Comparison of ENCODE assay signal across 15 cellular contexts in genomic region chrX:78330540-78330939, GRCh38. TPM values are rescaled to one million over a fixed set of nuclear protein-coding genes. Genes with fewer than 3 reads are reported as not detected.
A peak's percentile ranks its signal among the peaks of the same experiment; 100 is the strongest.
DNase-seq lines count a peak whose midpoint lies in the region; ATAC-seq and TF ChIP-seq lines count a peak whose summit lies in the region.
"Had no signal": no experiment of that assay in that cellular context is flagged by ENCODE, and none has a peak within 500 bp of the region (broad histone marks: within the 10 kb centered on the region; RNA-seq: fewer than 3 reads in every experiment).

No MANE protein-coding gene starts in this region.

- H3K79me2 ChIP-seq in MM.1S (ENCODE audit: low read length): peaks cover 15% of the 10 kb centered on the region

- no peaks in the 10 kb centered on the region for H3K27me3 Mint-ChIP-seq in activated T-cell treated with anti-CD3 and anti-CD28 coated beads, Interleukin-2, amount 50 U/mL, for 4 hours (ENCODE audit: low read depth)
- no peaks in the 10 kb centered on the region for H3K27me3 Mint-ChIP-seq in stimulated activated naive B cell treated with anti-CD40 and anti-IgM and Interleukin-4, amounts not matched to agents 10 μg/mL and 1 μg/mL and 100 μg/mL, for 72 hours
- no peaks in the 10 kb centered on the region for H3K27me3 Mint-ChIP-seq in progenitor cell of endocrine pancreas

- H3K4me1 ChIP-seq in MM.1S (ENCODE audit: low read length): peaks cover 53% of the 10 kb centered on the region
- H3K4me1 ChIP-seq: foreskin keratinocyte, left lung, psoas muscle had no signal

- peak overlapping the region; percentile 79 for H3K27ac Mint-ChIP-seq in stimulated activated naive B cell treated with anti-CD40 and anti-IgM and Interleukin-4, amounts not matched to agents 10 μg/mL and 1 μg/mL and 100 μg/mL, for 72 hours
- H3K27ac Mint-ChIP-seq in progenitor cell of endocrine pancreas: no peak overlapping the region

- DNase-seq in activated T-cell treated with anti-CD3 and anti-CD28 coated beads, Interleukin-2, amount 50 U/mL, for 4 hours: no peak
- DNase-seq in activated T-cell treated with anti-CD3 and anti-CD28 coated beads for 4 hours: no peak
- no peak for DNase-seq in MM.1S
- DNase-seq in stimulated activated naive B cell treated with anti-CD40 and anti-IgM and Interleukin-4, amounts not matched to agents 10 μg/mL and 1 μg/mL and 100 μg/mL, for 72 hours: no peak
- no peak for DNase-seq in progenitor cell of endocrine pancreas (ENCODE audit: low spot score, unreplicated experiment)
- DNase-seq: amygdala, foreskin keratinocyte, Karpas-422, left lung, NCI-H1436 treated with DMSO at 0.1 percent for 48 hours, NCI-H446, psoas muscle had no signal

- no peaks in the 10 kb centered on the region for H3K27me3 ChIP-seq in MM.1S (replicated peaks; ENCODE audit: insufficient read depth, low read length)
- H3K27me3 ChIP-seq: foreskin keratinocyte, left lung had no signal

- no peaks in the 10 kb centered on the region for H4K20me1 ChIP-seq in MM.1S (ENCODE audit: insufficient read depth, low read length)

- no peaks in the 10 kb centered on the region for H3K9me3 Mint-ChIP-seq in activated T-cell treated with anti-CD3 and anti-CD28 coated beads, Interleukin-2, amount 50 U/mL, for 4 hours
- no peaks in the 10 kb centered on the region for H3K9me3 Mint-ChIP-seq in stimulated activated naive B cell treated with anti-CD40 and anti-IgM and Interleukin-4, amounts not matched to agents 10 μg/mL and 1 μg/mL and 100 μg/mL, for 72 hours
- H3K9me3 Mint-ChIP-seq in progenitor cell of endocrine pancreas (ENCODE audit: low read depth): peaks cover 14% of the 10 kb centered on the region

- 0 out of 2 replicates have a peak overlapping the region, but pooled peaks have one; percentile 85 for H3K4me2 ChIP-seq in MM.1S (ENCODE audit: low read depth, low read length)

- ATAC-seq in activated T-cell treated with anti-CD3 and anti-CD28 coated beads, Interleukin-2, amount 50 U/mL, for 4 hours: peak; percentile 36 to 51
- ATAC-seq in GM21528 (IDR thresholded peaks at IDR 0.05; ENCODE audit: low FRiP score, unreplicated experiment): peak; percentile 39
- peak in 1 of 2 donors; percentile 15 for ATAC-seq in stimulated activated naive B cell treated with anti-CD40 and anti-IgM and Interleukin-4, amounts not matched to agents 10 μg/mL and 1 μg/mL and 100 μg/mL, for 72 hours (replicated peaks)
- no peak for ATAC-seq in GM19467 (IDR thresholded peaks at IDR 0.05; ENCODE audit: unreplicated experiment)
- no peak for ATAC-seq in HG03139 (IDR thresholded peaks at IDR 0.05; ENCODE audit: unreplicated experiment)
- ATAC-seq: foreskin keratinocyte, left lung, psoas muscle had no signal

- H3F3A ChIP-seq in MM.1S (ENCODE audit: insufficient read depth, low read length): peaks cover 29% of the 10 kb centered on the region

- TF ChIP-seq CTCF in MM.1S (IDR thresholded peaks at IDR 0.05; ENCODE audit: low read length): no peak
- no peak for TF ChIP-seq CTCF in progenitor cell of endocrine pancreas (IDR thresholded peaks at IDR 0.05; ENCODE audit: unreplicated experiment)

- H3K36me3 ChIP-seq in MM.1S (replicated peaks; ENCODE audit: insufficient read depth, low read length): no peaks in the 10 kb centered on the region
- H3K36me3 ChIP-seq: left lung had no signal

- no peaks in the 10 kb centered on the region for H3K9me3 ChIP-seq in MM.1S (replicated peaks; ENCODE audit: insufficient read depth, low read length)
- H3K9me3 ChIP-seq: left lung, psoas muscle had no signal

- H3K9ac ChIP-seq in MM.1S (ENCODE audit: low read length): no peak overlapping the region

- peaks cover 67% of the 10 kb centered on the region for H3K4me1 Mint-ChIP-seq in activated T-cell treated with anti-CD3 and anti-CD28 coated beads, Interleukin-2, amount 50 U/mL, for 4 hours (ENCODE audit: low read depth)
- peaks cover 40 to 60% of the 10 kb centered on the region in 2 donors for H3K4me1 Mint-ChIP-seq in stimulated activated naive B cell treated with anti-CD40 and anti-IgM and Interleukin-4, amounts not matched to agents 10 μg/mL and 1 μg/mL and 100 μg/mL, for 72 hours
- no peaks in the 10 kb centered on the region for H3K4me1 Mint-ChIP-seq in progenitor cell of endocrine pancreas (ENCODE audit: low read depth)

- no peak overlapping the region for H2AFZ ChIP-seq in MM.1S (ENCODE audit: low read length)

- H3K36me3 Mint-ChIP-seq in activated T-cell treated with anti-CD3 and anti-CD28 coated beads, Interleukin-2, amount 50 U/mL, for 4 hours (ENCODE audit: insufficient read depth): no peaks in the 10 kb centered on the region
- H3K36me3 Mint-ChIP-seq in stimulated activated naive B cell treated with anti-CD40 and anti-IgM and Interleukin-4, amounts not matched to agents 10 μg/mL and 1 μg/mL and 100 μg/mL, for 72 hours: no peaks in the 10 kb centered on the region
- no peaks in the 10 kb centered on the region for H3K36me3 Mint-ChIP-seq in progenitor cell of endocrine pancreas (ENCODE audit: insufficient read depth)

- H3K27ac ChIP-seq in MM.1S (ENCODE audit: low read length): no peak overlapping the region; the same call in 1 of the 2 replicates
- H3K27ac ChIP-seq: foreskin keratinocyte, left lung, psoas muscle had no signal

- H3K9me2 ChIP-seq in MM.1S (replicated peaks; ENCODE audit: insufficient read depth, low read length): no peaks in the 10 kb centered on the region

- no peak overlapping the region for H3K4me3 Mint-ChIP-seq in activated T-cell treated with anti-CD3 and anti-CD28 coated beads, Interleukin-2, amount 50 U/mL, for 4 hours
- H3K4me3 Mint-ChIP-seq in stimulated activated naive B cell treated with anti-CD40 and anti-IgM and Interleukin-4, amounts not matched to agents 10 μg/mL and 1 μg/mL and 100 μg/mL, for 72 hours: peak overlapping the region; percentile 36 to 43
- H3K4me3 Mint-ChIP-seq in progenitor cell of endocrine pancreas (ENCODE audit: low read depth): no peak overlapping the region

- no peak overlapping the region for H3K4me3 ChIP-seq in MM.1S (ENCODE audit: low read length)
- H3K4me3 ChIP-seq: left lung, psoas muscle had no signal

RNA-seq across cellular contexts. Expression of gene CYSLTR1, which starts 3.1 kb away (rescaled TPM):
- total RNA-seq in activated T-cell treated with anti-CD3 and anti-CD28 coated beads, Interleukin-2, amount 50 U/mL, for 4 hours: 1 to 10 TPM; 1.4 to 2.3 (median 1.8) TPM
- 0.09 TPM in 1 of 2 replicates, not detected in the other for total RNA-seq in progenitor cell of endocrine pancreas
- total RNA-seq: foreskin keratinocyte had no signal

Comparison
In these comparisons a context has a peak if more than half of its experiments do, and no peak if none do; other contexts are left out.
1. ATAC-seq: peak in activated T-cell treated with anti-CD3 and anti-CD28 coated beads, Interleukin-2, amount 50 U/mL, for 4 hours (2 of 2) and GM21528 (single experiment); none in GM19467 (single experiment) and HG03139 (single experiment).
2. H3K4me3 Mint-ChIP-seq: peak in stimulated activated naive B cell treated with anti-CD40 and anti-IgM and Interleukin-4, amounts not matched to agents 10 μg/mL and 1 μg/mL and 100 μg/mL, for 72 hours (2 of 2); none in activated T-cell treated with anti-CD3 and anti-CD28 coated beads, Interleukin-2, amount 50 U/mL, for 4 hours (single experiment) and progenitor cell of endocrine pancreas (single experiment).